ENCODE assay signal across 1 cellular context in genomic region chr5:137516961-137517360, GRCh38.
TF ChIP-seq lines count a peak whose summit lies in the region.

No MANE protein-coding gene starts in this region.

TF ChIP-seq in HEK293, 187 proteins besides CTCF, POLR2A, EP300 and RAD21 (continued from another document):
- TF ChIP-seq, protein P1, sequence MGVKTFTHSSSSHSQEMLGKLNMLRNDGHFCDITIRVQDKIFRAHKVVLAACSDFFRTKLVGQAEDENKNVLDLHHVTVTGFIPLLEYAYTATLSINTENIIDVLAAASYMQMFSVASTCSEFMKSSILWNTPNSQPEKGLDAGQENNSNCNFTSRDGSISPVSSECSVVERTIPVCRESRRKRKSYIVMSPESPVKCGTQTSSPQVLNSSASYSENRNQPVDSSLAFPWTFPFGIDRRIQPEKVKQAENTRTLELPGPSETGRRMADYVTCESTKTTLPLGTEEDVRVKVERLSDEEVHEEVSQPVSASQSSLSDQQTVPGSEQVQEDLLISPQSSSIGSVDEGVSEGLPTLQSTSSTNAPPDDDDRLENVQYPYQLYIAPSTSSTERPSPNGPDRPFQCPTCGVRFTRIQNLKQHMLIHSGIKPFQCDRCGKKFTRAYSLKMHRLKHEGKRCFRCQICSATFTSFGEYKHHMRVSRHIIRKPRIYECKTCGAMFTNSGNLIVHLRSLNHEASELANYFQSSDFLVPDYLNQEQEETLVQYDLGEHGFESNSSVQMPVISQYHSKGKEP (tag by site-specific recombination; IDR thresholded peaks at IDR 0.05), result no peak
- TF ChIP-seq, protein P2, sequence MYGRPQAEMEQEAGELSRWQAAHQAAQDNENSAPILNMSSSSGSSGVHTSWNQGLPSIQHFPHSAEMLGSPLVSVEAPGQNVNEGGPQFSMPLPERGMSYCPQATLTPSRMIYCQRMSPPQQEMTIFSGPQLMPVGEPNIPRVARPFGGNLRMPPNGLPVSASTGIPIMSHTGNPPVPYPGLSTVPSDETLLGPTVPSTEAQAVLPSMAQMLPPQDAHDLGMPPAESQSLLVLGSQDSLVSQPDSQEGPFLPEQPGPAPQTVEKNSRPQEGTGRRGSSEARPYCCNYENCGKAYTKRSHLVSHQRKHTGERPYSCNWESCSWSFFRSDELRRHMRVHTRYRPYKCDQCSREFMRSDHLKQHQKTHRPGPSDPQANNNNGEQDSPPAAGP (tag by site-specific recombination; IDR thresholded peaks at IDR 0.05), result peak; percentile 68
- TF ChIP-seq, protein P3, sequence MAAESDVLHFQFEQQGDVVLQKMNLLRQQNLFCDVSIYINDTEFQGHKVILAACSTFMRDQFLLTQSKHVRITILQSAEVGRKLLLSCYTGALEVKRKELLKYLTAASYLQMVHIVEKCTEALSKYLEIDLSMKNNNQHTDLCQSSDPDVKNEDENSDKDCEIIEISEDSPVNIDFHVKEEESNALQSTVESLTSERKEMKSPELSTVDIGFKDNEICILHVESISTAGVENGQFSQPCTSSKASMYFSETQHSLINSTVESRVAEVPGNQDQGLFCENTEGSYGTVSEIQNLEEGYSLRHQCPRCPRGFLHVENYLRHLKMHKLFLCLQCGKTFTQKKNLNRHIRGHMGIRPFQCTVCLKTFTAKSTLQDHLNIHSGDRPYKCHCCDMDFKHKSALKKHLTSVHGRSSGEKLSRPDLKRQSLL (tag by site-specific recombination; IDR thresholded peaks at IDR 0.05), result peak; percentile 96
- TF ChIP-seq GLI4 (tag by site-specific recombination; IDR thresholded peaks at IDR 0.05), result no peak
- no peak for TF ChIP-seq ZNF571 (tag by site-specific recombination; IDR thresholded peaks at IDR 0.05)
- peak; percentile 43; the same call in 1 of the 2 replicates for TF ChIP-seq YY2 (tag by site-specific recombination; IDR thresholded peaks at IDR 0.05)
